In genomic region chr3:141326626-141327025, GRCh38 we compare ENCODE assay signal across 1 cellular context.
TF ChIP-seq lines count a peak whose summit lies in the region.

No MANE protein-coding gene starts in this region.

TF ChIP-seq in endothelial cell of umbilical vein, 7 proteins besides CTCF, POLR2A, EP300 and RAD21 (continued from another document):
- TF ChIP-seq GATA2 (IDR thresholded peaks at IDR 0.05; ENCODE audit: insufficient read depth, insufficient read length, low read depth, low read length), result peak; percentile 31
- no peak for TF ChIP-seq MYC (IDR thresholded peaks at IDR 0.05; ENCODE audit: low read depth, low read length)
